23 cellular contexts compared by ENCODE assay signal in the genomic region with DNA sequence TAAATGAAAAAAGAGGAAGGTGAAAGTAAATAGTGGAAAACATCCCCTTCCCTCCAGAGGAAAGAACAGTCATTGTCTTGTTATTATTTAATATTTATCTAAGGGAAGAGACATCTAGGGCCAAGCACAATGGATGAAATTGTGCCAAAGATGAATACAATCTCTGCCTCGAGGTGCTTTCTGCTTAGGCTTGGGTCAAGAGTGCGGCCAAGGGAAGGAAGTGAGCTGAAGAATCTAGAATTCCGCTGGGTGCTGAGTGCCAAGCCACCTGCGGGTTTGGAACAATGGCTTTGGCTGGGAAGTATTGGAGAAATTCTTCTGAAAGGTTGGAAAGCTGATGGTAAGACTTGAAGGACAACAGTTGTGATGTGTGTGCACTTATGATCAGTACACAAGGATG.
DNase-seq lines count a peak whose midpoint lies in the region; ATAC-seq, FAIRE-seq and TF ChIP-seq lines count a peak whose summit lies in the region.
"Had no signal": no experiment of that assay in that cellular context is flagged by ENCODE, and none has a peak within 500 bp of the region (broad histone marks: within the 10 kb centered on the region; RNA-seq: fewer than 3 reads in every experiment).

No MANE protein-coding gene starts in this region.

- H3K4me1 ChIP-seq in ACC112 (ENCODE audit: control insufficient read depth, insufficient read depth, low read length, unreplicated experiment) (peaks cover 33% of the 10 kb centered on the region), PC-9 (replicated peaks; ENCODE audit: insufficient read depth) (no peaks in the 10 kb centered on the region)
- H3K4me1 ChIP-seq: thyroid gland had no signal

- no peaks in the 10 kb centered on the region for H3F3A ChIP-seq in PC-9 (ENCODE audit: insufficient read depth, low read depth)

- TF ChIP-seq CTCF in LNCaP clone FGC (IDR thresholded peaks at IDR 0.05; ENCODE audit: control insufficient read depth, extremely low read depth, insufficient read depth) (no peak), brain microvascular endothelial cell (IDR thresholded peaks at IDR 0.05; ENCODE audit: low read depth, low read length, missing control alignments) (no peak), PC-9 (conservative IDR thresholded peaks at IDR 0.05) (no peak)

- no TSS peak for BruUV-seq in PC-9 (replicated peaks; lab: Mats Ljungman, UMichigan)

- H4K20me1 ChIP-seq in PC-9 (ENCODE audit: insufficient read depth), result no peaks in the 10 kb centered on the region

- H3K27ac ChIP-seq in ACC112 (ENCODE audit: low read depth, low read length), result peak overlapping the region; percentile 81
- H3K27ac ChIP-seq in brain microvascular endothelial cell, result peak overlapping the region; percentile 95
- H3K27ac ChIP-seq in PC-9, result no peak overlapping the region
- H3K27ac ChIP-seq: ovary, thyroid gland had no signal

- DNase-seq in LNCaP clone FGC (ENCODE audit: low read depth) (peak; percentile 74), brain microvascular endothelial cell (peak; percentile 22), lung microvascular endothelial cell (ENCODE audit: low read depth in 2 of 2) (peak; percentile 42 to 97), putamen (ENCODE audit: low spot score) (no peak), RCC 7860 (ENCODE audit: low spot score) (no peak), PC-9 (no peak)
- DNase-seq: activated naive CD4-positive, alpha-beta T cell treated with anti-CD3 and anti-CD28 coated beads for 36 hours; activated T-cell treated with anti-CD3 and anti-CD28 coated beads, Interleukin-2, amount 50 U/mL, for 4 hours; amygdala; CD4-positive, alpha-beta T cell; GF-D8; naive B cell; NCI-H187; NCI-H748 treated with DMSO at 0.1 percent for 48 hours; ovary; stimulated activated CD4-positive, alpha-beta T cell treated with anti-CD3 and anti-CD28 coated beads, Interleukin-1b, Interleukin-23, amount 100 ng/mL, for 48 hours; stimulated activated naive CD4-positive, alpha-beta T cell; thyroid gland had no signal

- no peak for ATAC-seq in HG02610 (IDR thresholded peaks at IDR 0.05; ENCODE audit: unreplicated experiment)
- ATAC-seq: activated T-cell treated with anti-CD3 and anti-CD28 coated beads, Interleukin-2, amount 50 U/mL, for 4 hours; GM12878 had no signal

- no peak overlapping the region for H3K4me2 ChIP-seq in PC-9

- H2AFZ ChIP-seq in ACC112 (ENCODE audit: low read length, unreplicated experiment) (peak overlapping the region; percentile 54), PC-9 (no peak overlapping the region)

- CTCF ChIA-PET in PC-9 (lab: Charles Lee), result no interaction called here

- POLR2A ChIA-PET in PC-9 (lab: Charles Lee; ENCODE audit: unreplicated experiment), result no interaction called here

- H3K9me2 ChIP-seq in PC-9 (ENCODE audit: insufficient read depth), result no peaks in the 10 kb centered on the region

- H3K27me3 ChIP-seq in ACC112 (ENCODE audit: insufficient read depth, low read length) (no peaks in the 10 kb centered on the region), brain microvascular endothelial cell (replicated peaks) (no peaks in the 10 kb centered on the region), PC-9 (ENCODE audit: insufficient read depth, low read depth) (no peaks in the 10 kb centered on the region)
- H3K27me3 ChIP-seq: ovary, thyroid gland had no signal

- H3K4me3 ChIP-seq in ACC112 (ENCODE audit: low read depth, low read length) (peak overlapping the region; percentile 38; the same call in 1 of the 2 replicates), LNCaP clone FGC (ENCODE audit: low read depth, low read length) (no peak overlapping the region), brain microvascular endothelial cell (ENCODE audit: low read depth, low read length) (no peak overlapping the region), PC-9 (no peak overlapping the region)
- H3K4me3 ChIP-seq: GM12878, ovary, thyroid gland had no signal

- no peak for FAIRE-seq in RCC 7860 (lab: Jason Lieb, UNC)
- FAIRE-seq: endometrium, GM12878, islet of Langerhans had no signal

- H3K79me2 ChIP-seq in ACC112 (ENCODE audit: control insufficient read depth, insufficient read depth, low read length, unreplicated experiment), result no peaks in the 10 kb centered on the region
- no peaks in the 10 kb centered on the region for H3K79me2 ChIP-seq in PC-9 (ENCODE audit: low read depth)

- intact Hi-C loops in PC-9 (cut with micrococcal nuclease; ENCODE audit: unreplicated experiment), result no loop called here

- no peaks in the 10 kb centered on the region for H3K9me3 ChIP-seq in PC-9 (ENCODE audit: insufficient read depth, low read depth)
- H3K9me3 ChIP-seq: ovary, thyroid gland had no signal

- in situ Hi-C loops in brain microvascular endothelial cell (cut with HindIII; ENCODE audit: low pct_ligation_motif_present, low sequenced_read_pairs), result no loop called here

- no peaks in the 10 kb centered on the region for H3K36me3 ChIP-seq in ACC112 (ENCODE audit: insufficient read depth, low read length)
- H3K36me3 ChIP-seq in brain microvascular endothelial cell (replicated peaks), result no peaks in the 10 kb centered on the region
- no peaks in the 10 kb centered on the region for H3K36me3 ChIP-seq in PC-9 (ENCODE audit: low read depth)
- H3K36me3 ChIP-seq: ovary, thyroid gland had no signal

Comparison
In these comparisons a context has a peak if more than half of its experiments do, and no peak if none do; other contexts are left out.
1. DNase-seq: peak in LNCaP clone FGC (single experiment), brain microvascular endothelial cell (single experiment) and lung microvascular endothelial cell (2 of 2); none in putamen (single experiment), RCC 7860 (single experiment) and PC-9 (0 of 2).